In genomic region chr1:19007491-19008441, GRCh38 we compare ENCODE assay signal across 1 cellular context.
TF ChIP-seq lines count a peak whose summit lies in the region.

No MANE protein-coding gene starts in this region.

TF ChIP-seq in HepG2, 621 proteins besides CTCF, POLR2A, EP300 and RAD21 (continued from another document):
- TF ChIP-seq ZNF451 (CRISPR knock-in tag; IDR thresholded peaks at IDR 0.05), result no peak
- TF ChIP-seq ZNF543 (CRISPR knock-in tag; IDR thresholded peaks at IDR 0.05), result no peak
- no peak for TF ChIP-seq RARG (CRISPR knock-in tag; IDR thresholded peaks at IDR 0.05; ENCODE audit: low read depth)
TF ChIP-seq in HepG2: peak in this region for 13.
